In genomic region chr1:33122483-33123170, GRCh38 we compare ENCODE assay signal across 11 cellular contexts.
"Had no signal": no experiment of that assay in that cellular context is flagged by ENCODE, and none has a peak within 500 bp of the region (broad histone marks: within the 10 kb centered on the region; RNA-seq: fewer than 3 reads in every experiment).

No MANE protein-coding gene starts in this region.

- H3K27ac Mint-ChIP-seq: activated CD4-positive, alpha-beta T cell treated with anti-CD3 and anti-CD28 coated beads, Interleukin-2, amount 10 ng/mL, durations not matched to agents 7 days and 5 days; activated T-cell treated with anti-CD3 and anti-CD28 coated beads, Interleukin-2, amount 50 U/mL, for 24 hours had no signal

- H3K27me3 Mint-ChIP-seq: activated CD4-positive, alpha-beta T cell treated with anti-CD3 and anti-CD28 coated beads, Interleukin-2, amount 10 ng/mL, durations not matched to agents 7 days and 5 days; activated T-cell treated with anti-CD3 and anti-CD28 coated beads, Interleukin-2, amount 50 U/mL, for 24 hours had no signal

- ATAC-seq: mucosa of descending colon; naive thymus-derived CD4-positive, alpha-beta T cell had no signal

- H3K9me3 Mint-ChIP-seq: activated CD4-positive, alpha-beta T cell treated with anti-CD3 and anti-CD28 coated beads, Interleukin-2, amount 10 ng/mL, durations not matched to agents 7 days and 5 days; activated T-cell treated with anti-CD3 and anti-CD28 coated beads, Interleukin-2, amount 50 U/mL, for 24 hours had no signal

- DNase-seq: activated CD4-positive, alpha-beta T cell treated with anti-CD3 and anti-CD28 coated beads, Interleukin-2, amount 10 ng/mL, durations not matched to agents 7 days and 5 days; activated T-cell treated with anti-CD3 and anti-CD28 coated beads, Interleukin-2, amount 50 U/mL, for 24 hours; left ventricle myocardium inferior; mucosa of descending colon; naive thymus-derived CD4-positive, alpha-beta T cell; nucleus accumbens; small intestine; stimulated activated CD4-positive, alpha-beta T cell treated with anti-CD3 and anti-CD28 coated beads, Interleukin-4, amount 100 ng/mL, for 4 hours; T-helper 9 cell; thyroid gland; uterus had no signal

- H3K4me3 Mint-ChIP-seq: activated CD4-positive, alpha-beta T cell treated with anti-CD3 and anti-CD28 coated beads, Interleukin-2, amount 10 ng/mL, durations not matched to agents 7 days and 5 days; activated T-cell treated with anti-CD3 and anti-CD28 coated beads, Interleukin-2, amount 50 U/mL, for 24 hours; naive thymus-derived CD4-positive, alpha-beta T cell had no signal
